In genomic region chr1:15618685-15619525, GRCh38 we compare ENCODE assay signal across 8 cellular contexts.
DNase-seq lines count a peak whose midpoint lies in the region; ATAC-seq and TF ChIP-seq lines count a peak whose summit lies in the region.

No MANE protein-coding gene starts in this region.

- no peaks in the 10 kb centered on the region for H3K27me3 ChIP-seq in OCI-LY3 (ENCODE audit: low read depth, low read length)
- H3K27me3 ChIP-seq in neutrophil: no peaks in the 10 kb centered on the region

- H3K4me2 ChIP-seq in OCI-LY3 (ENCODE audit: low read length): peak overlapping the region; percentile 90

- H3K27ac ChIP-seq in OCI-LY3 (ENCODE audit: low read length) (peak overlapping the region; percentile 96), neutrophil (peak overlapping the region; percentile 89)

- peaks cover 53% of the 10 kb centered on the region for H4K20me1 ChIP-seq in OCI-LY3 (ENCODE audit: insufficient read depth, low read length)

- no peaks in the 10 kb centered on the region for H3K9me3 ChIP-seq in OCI-LY3 (ENCODE audit: insufficient read depth, low read length)
- no peaks in the 10 kb centered on the region for H3K9me3 ChIP-seq in neutrophil

- TF ChIP-seq CTCF in GM12864 (IDR thresholded peaks at IDR 0.05; ENCODE audit: low read depth, low read length, missing control alignments) (no peak), OCI-LY3 (IDR thresholded peaks at IDR 0.05; ENCODE audit: low read depth, low read length) (no peak), epithelial cell of esophagus (IDR thresholded peaks at IDR 0.05; ENCODE audit: insufficient read depth, low read depth, low read length, missing control alignments) (no peak), neutrophil (IDR thresholded peaks at IDR 0.05) (no peak)

- peak overlapping the region; percentile 97 for H3K9ac ChIP-seq in OCI-LY3 (ENCODE audit: low read length)

- H3K79me2 ChIP-seq in OCI-LY3 (ENCODE audit: low read length): peaks cover 67% of the 10 kb centered on the region

- H3K36me3 ChIP-seq in OCI-LY3 (replicated peaks; ENCODE audit: low read depth, low read length): peaks cover 9% of the 10 kb centered on the region
- no peaks in the 10 kb centered on the region for H3K36me3 ChIP-seq in neutrophil

- ATAC-seq in HG03108 (IDR thresholded peaks at IDR 0.05; ENCODE audit: unreplicated experiment) (no peak), GM21528 (IDR thresholded peaks at IDR 0.05; ENCODE audit: low FRiP score, unreplicated experiment) (no peak), GM19035 (IDR thresholded peaks at IDR 0.05; ENCODE audit: unreplicated experiment) (no peak)

- DNase-seq in GM12864 (ENCODE audit: low read depth): no peak
- DNase-seq in epithelial cell of esophagus (ENCODE audit: low read depth): peak; percentile 91
- DNase-seq in RPMI8226: no peak

- H3K4me1 ChIP-seq in OCI-LY3 (ENCODE audit: low read length) (peaks cover 29% of the 10 kb centered on the region), neutrophil (ENCODE audit: control insufficient read depth in 1 of 2, insufficient read depth in 1 of 2, low read depth in 1 of 2, low read length in 1 of 2) (peaks cover 24 to 30% of the 10 kb centered on the region in 2 experiments)

- H3K4me3 ChIP-seq in GM12864 (ENCODE audit: low read depth, low read length) (peak overlapping the region; percentile 74), OCI-LY3 (ENCODE audit: low read length) (peak overlapping the region; percentile 97), epithelial cell of esophagus (ENCODE audit: low read length) (peak overlapping the region; percentile 97), neutrophil (ENCODE audit: low read depth in 1 of 2, low read length in 1 of 2) (peak overlapping the region; percentile 79 to 86)

- H2AFZ ChIP-seq in OCI-LY3 (ENCODE audit: low read depth, low read length): no peak overlapping the region
